ENCODE assay signal across 8 cellular contexts in the genomic region with DNA sequence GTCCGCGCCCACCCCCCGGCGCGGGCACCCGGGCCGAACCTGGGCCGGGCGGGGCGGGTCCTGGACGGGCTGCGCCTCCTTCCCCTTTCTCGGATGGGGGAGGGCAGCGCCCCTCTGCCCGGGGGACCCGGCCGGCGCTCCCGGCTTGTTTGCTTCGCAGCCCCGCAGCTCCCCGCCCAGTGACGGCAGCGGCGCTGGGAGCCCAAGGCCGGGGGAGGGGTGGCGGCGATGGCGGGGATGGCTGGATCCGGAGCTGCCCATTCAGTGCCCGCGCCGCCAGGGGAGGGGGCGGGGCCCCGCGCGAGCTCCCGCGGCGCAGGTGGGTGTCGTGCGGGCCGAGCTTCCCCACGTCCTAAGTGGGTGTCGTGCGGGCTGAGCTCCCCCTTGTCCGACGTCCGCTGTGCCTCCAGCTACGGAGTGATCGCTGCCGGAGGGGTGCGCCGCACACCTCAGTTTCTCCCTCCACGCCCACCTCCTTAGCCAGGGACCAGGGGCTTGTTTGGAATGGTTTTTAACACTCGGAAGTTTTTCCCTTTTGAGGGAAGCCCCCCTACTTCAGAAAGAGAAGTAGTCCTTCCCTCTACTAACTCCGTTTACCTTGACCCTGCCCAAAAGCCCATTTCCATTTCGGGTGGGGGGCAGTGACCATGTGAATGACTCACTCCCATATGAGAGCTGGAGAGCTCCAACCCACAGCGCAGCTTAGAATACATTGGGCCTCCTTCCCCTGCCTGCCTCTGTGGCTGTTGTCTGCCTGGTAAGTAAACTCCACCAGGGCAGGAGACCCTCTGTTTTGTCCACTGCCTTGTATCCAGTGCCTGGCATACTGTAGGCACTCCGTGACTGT. TPM values are rescaled to one million over a fixed set of nuclear protein-coding genes. Genes with fewer than 3 reads are reported as not detected.
DNase-seq lines count a peak whose midpoint lies in the region; ATAC-seq, FAIRE-seq and TF ChIP-seq lines count a peak whose summit lies in the region.

No MANE protein-coding gene starts in this region.

- TF ChIP-seq CTCF in D721Med (IDR thresholded peaks at IDR 0.05; ENCODE audit: insufficient read depth, missing control alignments) = no peak
- no peak for TF ChIP-seq CTCF in upper lobe of right lung (IDR thresholded peaks at IDR 0.05)

- CTCF ChIA-PET in HEK293T (lab: Yijun Ruan, JAX) = interaction anchor here (3.3 kb wide), 1 partner anchor 15 kb away, joined by 23 read pairs; no protein-coding TSS in a partner anchor

- POLR2A ChIA-PET in HEK293T (lab: Yijun Ruan, JAX) = interaction anchor here (1.1 to 4.2 kb wide), 3 partner anchors 10 to 34 kb away, joined by 5 to 42 read pairs (median 25); partner anchors contain the start of genes SMG6 and SRR

- H3K27me3 ChIP-seq in upper lobe of right lung = no peaks in the 10 kb centered on the region

- FAIRE-seq in D721Med (lab: Jason Lieb, UNC) = no peak

- intact Hi-C loops in upper lobe of right lung (cut with DNase I) = no loop called here

- no peaks in the 10 kb centered on the region for H3K9me3 ChIP-seq in upper lobe of right lung

- peak overlapping the region; percentile 84 for H3K4me3 ChIP-seq in upper lobe of right lung

- ATAC-seq in upper lobe of right lung = peak; percentile 71
- no peak for ATAC-seq in GM21786 (IDR thresholded peaks at IDR 0.05; ENCODE audit: unreplicated experiment)

- peak; percentile 66 for DNase-seq in D721Med (ENCODE audit: insufficient read length, low spot score)
- peak; percentile 66 for DNase-seq in HEK293T (ENCODE audit: extremely low spot score)
- peak; percentile 54 for DNase-seq in RKO (ENCODE audit: low spot score)
- DNase-seq in activated naive CD4-positive, alpha-beta T cell treated with anti-CD3 and anti-CD28 coated beads, Interleukin-2, amount 50 U/mL, for 16 hours = peak; percentile 55
- DNase-seq in globus pallidus (ENCODE audit: low spot score) = peak; percentile 50
- peak; percentile 60 for DNase-seq in occipital lobe (lab: John Stamatoyannopoulos, UW)
- peak; percentile 87 for DNase-seq in upper lobe of right lung

- H3K27ac ChIP-seq in upper lobe of right lung = peak overlapping the region; percentile 79

- H3K4me1 ChIP-seq in upper lobe of right lung = peaks cover 18% of the 10 kb centered on the region

- H3K36me3 ChIP-seq in upper lobe of right lung = peaks cover 35% of the 10 kb centered on the region

TF ChIP-seq in HEK293T, 16 proteins besides CTCF, POLR2A, EP300 and RAD21:
- TF ChIP-seq SUZ12 (IDR thresholded peaks at IDR 0.05) = no peak
- TF ChIP-seq HDGF (IDR thresholded peaks at IDR 0.05; ENCODE audit: borderline replicate concordance) = no peak
- no peak for TF ChIP-seq ZNF384 (IDR thresholded peaks at IDR 0.05)
- no peak for TF ChIP-seq FOXA1 (IDR thresholded peaks at IDR 0.05)
- TF ChIP-seq ELF4 (IDR thresholded peaks at IDR 0.05) = no peak
- TF ChIP-seq, protein P1, sequence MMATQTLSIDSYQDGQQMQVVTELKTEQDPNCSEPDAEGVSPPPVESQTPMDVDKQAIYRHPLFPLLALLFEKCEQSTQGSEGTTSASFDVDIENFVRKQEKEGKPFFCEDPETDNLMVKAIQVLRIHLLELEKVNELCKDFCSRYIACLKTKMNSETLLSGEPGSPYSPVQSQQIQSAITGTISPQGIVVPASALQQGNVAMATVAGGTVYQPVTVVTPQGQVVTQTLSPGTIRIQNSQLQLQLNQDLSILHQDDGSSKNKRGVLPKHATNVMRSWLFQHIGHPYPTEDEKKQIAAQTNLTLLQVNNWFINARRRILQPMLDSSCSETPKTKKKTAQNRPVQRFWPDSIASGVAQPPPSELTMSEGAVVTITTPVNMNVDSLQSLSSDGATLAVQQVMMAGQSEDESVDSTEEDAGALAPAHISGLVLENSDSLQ (IDR thresholded peaks at IDR 0.05) = no peak
- TF ChIP-seq L3MBTL2 (conservative IDR thresholded peaks at IDR 0.05) = no peak
- TF ChIP-seq FOXK2 (IDR thresholded peaks at IDR 0.05) = no peak
- no peak for TF ChIP-seq NFRKB (IDR thresholded peaks at IDR 0.05)
- TF ChIP-seq LEF1 (IDR thresholded peaks at IDR 0.05; ENCODE audit: borderline replicate concordance) = no peak
- no peak for TF ChIP-seq SP1 (IDR thresholded peaks at IDR 0.05)
- TF ChIP-seq BHLHE40 (IDR thresholded peaks at IDR 0.05; ENCODE audit: borderline replicate concordance) = no peak
- TF ChIP-seq FOXM1 (IDR thresholded peaks at IDR 0.05; ENCODE audit: borderline replicate concordance) = no peak
- no peak for TF ChIP-seq ARNT (IDR thresholded peaks at IDR 0.05)
- no peak for TF ChIP-seq CTBP1 (IDR thresholded peaks at IDR 0.05; ENCODE audit: borderline replicate concordance)
- no peak for TF ChIP-seq TARDBP (IDR thresholded peaks at IDR 0.05)

RNA-seq across cellular contexts. Expression of gene SGSM2, which starts 0.7 kb away (rescaled TPM):
- total RNA-seq in occipital lobe (63.5 TPM), upper lobe of right lung (55.0 TPM)

RNA-seq across cellular contexts. Expression of gene TSR1, which starts 1.8 kb away (rescaled TPM):
- total RNA-seq in occipital lobe (26.5 TPM), upper lobe of right lung (17.7 TPM)

RNA-seq across cellular contexts. Expression of gene SRR, which starts 34.3 kb away (rescaled TPM):
- total RNA-seq in occipital lobe (57.9 TPM), upper lobe of right lung (6.3 TPM)

RNA-seq across cellular contexts. Expression of gene SMG6, which starts 34.4 kb away (rescaled TPM):
- total RNA-seq in occipital lobe (19.8 TPM), upper lobe of right lung (28.8 TPM)
